Comparison of ENCODE assay signal across 7 cellular contexts in genomic region chr11:65712633-65713076, GRCh38. TPM values are rescaled to one million over a fixed set of nuclear protein-coding genes. Genes with fewer than 3 reads are reported as not detected.
DNase-seq lines count a peak whose midpoint lies in the region; ATAC-seq and TF ChIP-seq lines count a peak whose summit lies in the region.

No MANE protein-coding gene starts in this region.

- peak overlapping the region; percentile 98 for H3K27ac Mint-ChIP-seq in activated CD8-positive, alpha-beta T cell treated with anti-CD3 and anti-CD28 coated beads for 36 hours

- H3K9me3 ChIP-seq in HCT116 (ENCODE audit: control insufficient read depth in 1 of 2, insufficient read depth in 1 of 2, low read depth in 1 of 2, low read length in 2 of 2): no peaks in the 10 kb centered on the region
- H3K9me3 ChIP-seq in iPS-18c (ENCODE audit: control insufficient read depth, insufficient read depth, low read length): no peaks in the 10 kb centered on the region
- H3K9me3 ChIP-seq in subcutaneous abdominal adipose tissue (ENCODE audit: control insufficient read depth in 5 of 5, low read length in 5 of 5): no peaks in the 10 kb centered on the region

- H2AFZ ChIP-seq in HCT116 (ENCODE audit: low read depth, low read length, poor library complexity, severe bottlenecking): no peak overlapping the region

- H3K27ac ChIP-seq in HCT116 (ENCODE audit: low read depth, low read length) (peak overlapping the region; percentile 93; the same call in 1 of the 2 replicates), subcutaneous abdominal adipose tissue (ENCODE audit: low read depth, low read length) (peak overlapping the region; percentile 99)

- peaks cover 23% of the 10 kb centered on the region for H3K4me1 Mint-ChIP-seq in activated CD8-positive, alpha-beta T cell treated with anti-CD3 and anti-CD28 coated beads for 36 hours (ENCODE audit: low read depth)

- intact Hi-C loops in HCT116 (cut with micrococcal nuclease): loop anchor here (1.0 to 5.0 kb wide), 5 partner anchors 70 to 176 kb away; partner anchors contain the start of genes AP5B1, CFL1, EFEMP2 and FIBP
- intact Hi-C loops in activated CD8-positive, alpha-beta T cell treated with anti-CD3 and anti-CD28 coated beads for 36 hours (cut with micrococcal nuclease): loop anchor here (5.0 kb wide), 2 partner anchors 60 to 105 kb away; no protein-coding TSS in a partner anchor

- no peaks in the 10 kb centered on the region for H3K9me3 Mint-ChIP-seq in activated CD8-positive, alpha-beta T cell treated with anti-CD3 and anti-CD28 coated beads for 36 hours

- ATAC-seq in HCT116 (peak; percentile 90; the same call in 1 of the 2 replicates), GM21529 (IDR thresholded peaks at IDR 0.05; ENCODE audit: unreplicated experiment) (no peak)
- ATAC-seq in activated CD8-positive, alpha-beta T cell treated with anti-CD3 and anti-CD28 coated beads for 36 hours: no peak

- H3K27me3 ChIP-seq in HCT116 (ENCODE audit: insufficient read depth, low read length): no peaks in the 10 kb centered on the region
- H3K27me3 ChIP-seq in subcutaneous abdominal adipose tissue (ENCODE audit: control insufficient read depth in 5 of 5, insufficient read depth in 4 of 5, low read length in 5 of 5): no peaks in the 10 kb centered on the region

- H3K27me3 Mint-ChIP-seq in activated CD8-positive, alpha-beta T cell treated with anti-CD3 and anti-CD28 coated beads for 36 hours: no peaks in the 10 kb centered on the region

- CTCF ChIA-PET in HCT116 (lab: Charles Lee): interaction anchor here (0.7 to 3.3 kb wide), 15 partner anchors 9 to 280 kb away, joined by 3 to 33 read pairs (median 11); partner anchors contain the start of genes AP5B1, CCDC85B, FIBP and MUS81
- CTCF ChIA-PET in activated CD8-positive, alpha-beta T cell treated with anti-CD3 and anti-CD28 coated beads for 36 hours (lab: Charles Lee): interaction anchor here (1.4 to 3.0 kb wide), 19 partner anchors 9 to 332 kb away, joined by 3 to 41 read pairs (median 9); partner anchors contain the start of genes AP5B1, CCDC85B, CFL1 and CTSW

- BruUV-seq in HCT116 (replicated peaks; lab: Mats Ljungman, UMichigan): TSS peak; percentile 71

- H3K79me2 ChIP-seq in HCT116 (ENCODE audit: insufficient read depth, low read length): peaks cover 36% of the 10 kb centered on the region

- H3K9me2 ChIP-seq in HCT116 (ENCODE audit: insufficient read depth): no peaks in the 10 kb centered on the region

- H3K36me3 Mint-ChIP-seq in activated CD8-positive, alpha-beta T cell treated with anti-CD3 and anti-CD28 coated beads for 36 hours (ENCODE audit: low read depth): peaks cover 42% of the 10 kb centered on the region

- POLR2A ChIA-PET in HCT116 (lab: Charles Lee): interaction anchor here (0.9 to 2.8 kb wide), 10 partner anchors 8 to 329 kb away, joined by 3 to 22 read pairs (median 8); partner anchors contain the start of genes CCDC85B, CFL1, FIBP and MUS81
- POLR2A ChIA-PET in activated CD8-positive, alpha-beta T cell treated with anti-CD3 and anti-CD28 coated beads for 36 hours (lab: Charles Lee): interaction anchor here (1.1 to 2.3 kb wide), 13 partner anchors 9 to 290 kb away, joined by 3 to 22 read pairs (median 5); partner anchors contain the start of genes BANF1, MUS81, PCNX3 and RNASEH2C

- H3K4me1 ChIP-seq in HCT116 (ENCODE audit: control insufficient read depth in 1 of 2, insufficient read depth in 2 of 2, low read length in 2 of 2) (peaks cover 10 to 33% of the 10 kb centered on the region in 2 experiments; a peak in 3 of 4 replicates), subcutaneous abdominal adipose tissue (ENCODE audit: control insufficient read depth in 5 of 5, insufficient read depth in 5 of 5, low read length in 5 of 5) (peaks cover 4 to 19% (median 16%) of the 10 kb centered on the region in 5 donors)

- no peak for DNase-seq in HCT116 (ENCODE audit: low read depth, low spot score)
- no peak for DNase-seq in activated CD8-positive, alpha-beta T cell treated with anti-CD3 and anti-CD28 coated beads for 36 hours
- no peak for DNase-seq in stimulated activated CD4-positive, alpha-beta T cell treated with anti-CD3 and anti-CD28 coated beads, Interleukin-2, amount 100 ng/mL, for 48 hours
- DNase-seq in activated CD4-positive, alpha-beta T cell treated with anti-CD3 and anti-CD28 coated beads, Interleukin-2, amount 50 U/mL, for 48 hours: no peak

- RAD21 ChIA-PET in HCT116 (lab: Charles Lee; ENCODE audit: low non-redundant PET in 1 of 2, low total read pairs in 2 of 2, uncharacterized antibody in 2 of 2, unreplicated experiment in 2 of 2): interaction anchor here (0.6 to 2.3 kb wide), 8 partner anchors 8 to 176 kb away, joined by 3 to 12 read pairs (median 4); partner anchors contain the start of genes FIBP (in 2 of the 2), MUS81 (in 1 of the 2), PCNX3 (in 1 of the 2) and RNASEH2C (in 1 of the 2)

- no peak for TF ChIP-seq RAD21 in HCT116 (IDR thresholded peaks at IDR 0.05; ENCODE audit: low read depth)

- H3K4me3 ChIP-seq in HCT116 (replicated peaks in 1 of 2; ENCODE audit: low read depth in 1 of 2, low read length in 2 of 2) (peak overlapping the region; percentile 64 to 72), iPS-18c (ENCODE audit: insufficient read depth, low read depth, low read length) (peak overlapping the region; percentile 57), subcutaneous abdominal adipose tissue (ENCODE audit: low read depth in 1 of 5, low read length in 5 of 5) (peak overlapping the region; percentile 79 to 92 (median 84))

- peak overlapping the region; percentile 93 for H3K4me3 Mint-ChIP-seq in activated CD8-positive, alpha-beta T cell treated with anti-CD3 and anti-CD28 coated beads for 36 hours

- no peak for TF ChIP-seq CTCF in HCT116 (IDR thresholded peaks at IDR 0.05 in 2 of 3, conservative IDR thresholded peaks at IDR 0.05 in 1 of 3; ENCODE audit: borderline replicate concordance in 1 of 3, insufficient read depth in 1 of 3, low read depth in 2 of 3, low read length in 2 of 3)
- no peak for TF ChIP-seq CTCF in activated CD8-positive, alpha-beta T cell treated with anti-CD3 and anti-CD28 coated beads for 36 hours (IDR thresholded peaks at IDR 0.05)

- H4K20me1 ChIP-seq in HCT116 (ENCODE audit: insufficient read depth): no peaks in the 10 kb centered on the region

- H3K9ac ChIP-seq in HCT116 (ENCODE audit: low read length) (peak overlapping the region; percentile 78), subcutaneous abdominal adipose tissue (ENCODE audit: low read length in 5 of 5) (peak overlapping the region; percentile 52 to 95 (median 91))

- peaks cover 16 to 36% of the 10 kb centered on the region in 2 experiments for H3K36me3 ChIP-seq in HCT116 (ENCODE audit: control insufficient read depth in 1 of 2, insufficient read depth in 2 of 2, low read length in 2 of 2)
- H3K36me3 ChIP-seq in subcutaneous abdominal adipose tissue (ENCODE audit: control insufficient read depth in 5 of 5, insufficient read depth in 5 of 5, low read length in 5 of 5): peaks cover 0 to 47% (median 42%) of the 10 kb centered on the region in 5 donors

- H3K4me2 ChIP-seq in HCT116 (ENCODE audit: low read length): peak overlapping the region; percentile 83

- TF ChIP-seq POLR2A in HCT116 (IDR thresholded peaks at IDR 0.05; ENCODE audit: borderline replicate concordance, extremely low read depth, insufficient read depth, insufficient read length): no peak

TF ChIP-seq in HCT116, 20 proteins besides CTCF, POLR2A, EP300 and RAD21:
- no peak for TF ChIP-seq ATF3 (IDR thresholded peaks at IDR 0.05)
- TF ChIP-seq, protein P1, sequence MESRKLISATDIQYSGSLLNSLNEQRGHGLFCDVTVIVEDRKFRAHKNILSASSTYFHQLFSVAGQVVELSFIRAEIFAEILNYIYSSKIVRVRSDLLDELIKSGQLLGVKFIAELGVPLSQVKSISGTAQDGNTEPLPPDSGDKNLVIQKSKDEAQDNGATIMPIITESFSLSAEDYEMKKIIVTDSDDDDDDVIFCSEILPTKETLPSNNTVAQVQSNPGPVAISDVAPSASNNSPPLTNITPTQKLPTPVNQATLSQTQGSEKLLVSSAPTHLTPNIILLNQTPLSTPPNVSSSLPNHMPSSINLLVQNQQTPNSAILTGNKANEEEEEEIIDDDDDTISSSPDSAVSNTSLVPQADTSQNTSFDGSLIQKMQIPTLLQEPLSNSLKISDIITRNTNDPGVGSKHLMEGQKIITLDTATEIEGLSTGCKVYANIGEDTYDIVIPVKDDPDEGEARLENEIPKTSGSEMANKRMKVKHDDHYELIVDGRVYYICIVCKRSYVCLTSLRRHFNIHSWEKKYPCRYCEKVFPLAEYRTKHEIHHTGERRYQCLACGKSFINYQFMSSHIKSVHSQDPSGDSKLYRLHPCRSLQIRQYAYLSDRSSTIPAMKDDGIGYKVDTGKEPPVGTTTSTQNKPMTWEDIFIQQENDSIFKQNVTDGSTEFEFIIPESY (IDR thresholded peaks at IDR 0.05; ENCODE audit: extremely low read depth, insufficient replicate concordance, low read length): no peak
- TF ChIP-seq SP1 (IDR thresholded peaks at IDR 0.05; ENCODE audit: low read depth): no peak
- no peak for TF ChIP-seq POLR2AphosphoS5 (IDR thresholded peaks at IDR 0.05; ENCODE audit: low read depth, low read length)
- no peak for TF ChIP-seq ELF1 (IDR thresholded peaks at IDR 0.05; ENCODE audit: borderline replicate concordance, low read depth)
- TF ChIP-seq ZFX (IDR thresholded peaks at IDR 0.05): no peak
- no peak for TF ChIP-seq EZH2phosphoT487 (IDR thresholded peaks at IDR 0.05; ENCODE audit: borderline replicate concordance)
- no peak for TF ChIP-seq TCF7L2 (IDR thresholded peaks at IDR 0.05; ENCODE audit: borderline replicate concordance, extremely low read depth, insufficient read depth, insufficient read length)
TF ChIP-seq in HCT116: peak in this region for 0.

RNA-seq across cellular contexts. Expression of gene KAT5, which starts 0.6 kb away (rescaled TPM):
- total RNA-seq in HCT116 (2021; ENCODE audit: unreplicated experiment): 78.7 TPM
- polyA plus RNA-seq in HCT116 (2012): 65.0 and 76.8 TPM in 2 replicates
- total RNA-seq in activated CD8-positive, alpha-beta T cell treated with anti-CD3 and anti-CD28 coated beads for 36 hours: 10 to 100 TPM; 67.7 to 71.8 TPM

RNA-seq across cellular contexts. Expression of gene RNASEH2C, which starts 7.9 kb away (rescaled TPM):
- total RNA-seq in HCT116 (2021; ENCODE audit: unreplicated experiment): 28.5 TPM
- 10.1 and 14.0 TPM in 2 replicates for polyA plus RNA-seq in HCT116 (2012)
- 100 to 1,000 TPM; 101 to 109 TPM for total RNA-seq in activated CD8-positive, alpha-beta T cell treated with anti-CD3 and anti-CD28 coated beads for 36 hours

RNA-seq across cellular contexts. Expression of gene RELA, which starts 49.9 kb away (rescaled TPM):
- 78.5 TPM for total RNA-seq in HCT116 (2021; ENCODE audit: unreplicated experiment)
- 95.2 and 115 TPM in 2 replicates for polyA plus RNA-seq in HCT116 (2012)
- total RNA-seq in activated CD8-positive, alpha-beta T cell treated with anti-CD3 and anti-CD28 coated beads for 36 hours: 10 to 100 TPM; 65.6 to 72.5 TPM
